In the genomic region with DNA sequence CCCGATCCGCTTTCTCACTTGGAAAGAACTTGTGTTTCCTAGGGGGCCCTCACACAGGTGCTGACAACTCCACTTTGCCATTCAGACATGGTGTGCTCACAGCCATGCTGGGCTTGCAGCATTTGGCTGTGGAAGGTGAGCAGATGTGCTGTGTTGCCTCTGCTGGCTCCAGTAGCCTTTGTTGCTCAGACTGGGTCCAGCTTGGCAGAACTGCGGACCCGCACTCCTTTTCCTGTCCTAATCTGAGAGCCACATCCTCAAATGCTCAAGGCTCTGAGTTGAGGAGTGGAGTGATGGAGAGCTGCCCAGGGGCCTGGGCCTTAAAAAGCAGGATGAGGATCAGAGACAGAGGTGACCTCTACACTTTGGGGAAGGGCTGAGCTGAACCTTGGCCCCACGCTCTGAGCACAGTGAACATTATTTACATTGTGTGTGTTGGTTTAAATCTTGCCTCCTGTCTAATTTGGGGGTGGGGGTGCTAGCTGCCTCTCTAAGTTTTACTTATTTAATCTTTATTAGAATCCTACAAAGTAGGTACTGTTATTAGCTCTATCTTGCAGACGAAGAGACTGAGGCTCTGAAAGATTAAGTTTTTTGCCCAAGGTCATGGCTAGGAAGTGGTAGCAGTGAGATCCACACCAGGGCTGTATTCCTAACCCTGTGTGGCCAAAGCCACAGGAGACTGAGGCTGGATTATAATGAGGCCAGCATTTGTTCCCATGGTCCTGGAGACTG, we compare ENCODE assay signal across 24 cellular contexts. TPM values are rescaled to one million over a fixed set of nuclear protein-coding genes. Genes with fewer than 3 reads are reported as not detected.
DNase-seq lines count a peak whose midpoint lies in the region; ATAC-seq and TF ChIP-seq lines count a peak whose summit lies in the region.
"Had no signal": no experiment of that assay in that cellular context is flagged by ENCODE, and none has a peak within 500 bp of the region (broad histone marks: within the 10 kb centered on the region; RNA-seq: fewer than 3 reads in every experiment).

No MANE protein-coding gene starts in this region.

- TF ChIP-seq CTCF in WTC11 (IDR thresholded peaks at IDR 0.05) (no peak), hepatocyte (IDR thresholded peaks at IDR 0.05; ENCODE audit: poor library complexity) (no peak), liver (IDR thresholded peaks at IDR 0.05; ENCODE audit: low read depth, low read length, missing input control) (no peak), tibial nerve (IDR thresholded peaks at IDR 0.05) (no peak), gastrocnemius medialis (IDR thresholded peaks at IDR 0.05 in 4 of 5, conservative IDR thresholded peaks at IDR 0.05 in 1 of 5) (no peak)

- peaks cover 55% of the 10 kb centered on the region for H3K4me1 ChIP-seq in hepatocyte (ENCODE audit: insufficient read depth)
- peaks cover 33 to 66% (median 60%) of the 10 kb centered on the region in 4 donors for H3K4me1 ChIP-seq in liver (ENCODE audit: control insufficient read depth in 4 of 4, insufficient read depth in 4 of 4, low read length in 3 of 4)
- peaks cover 0 to 3% (median 0%) of the 10 kb centered on the region in 4 donors for H3K4me1 ChIP-seq in tibial nerve
- H3K4me1 ChIP-seq in gastrocnemius medialis, result no peaks in the 10 kb centered on the region

- CTCF ChIA-PET in WTC11 (lab: Charles Lee), result interaction anchor here (0.6 to 3.9 kb wide), 8 partner anchors 10 to 214 kb away, joined by 3 to 14 read pairs (median 3); partner anchors contain the start of genes HTD2, PXK and RPP14
- CTCF ChIA-PET in activated CD8-positive, alpha-beta memory T cell treated with anti-CD3 and anti-CD28 coated beads, Interleukin-2, amount 10 ng/mL, durations not matched to agents 7 days and 5 days (lab: Charles Lee), result no interaction called here

- peak overlapping the region; percentile 20 to 72 for H3K9ac ChIP-seq in liver (ENCODE audit: low read depth in 1 of 2, low read length in 2 of 2)

- H3K27me3 ChIP-seq in hepatocyte (no peaks in the 10 kb centered on the region), liver (ENCODE audit: control insufficient read depth in 4 of 4, insufficient read depth in 4 of 4, low read length in 3 of 4) (no peaks in the 10 kb centered on the region), tibial nerve (no peaks in the 10 kb centered on the region), gastrocnemius medialis (no peaks in the 10 kb centered on the region)

- peaks cover 49% of the 10 kb centered on the region for H3K4me1 Mint-ChIP-seq in WTC11
- H3K4me1 Mint-ChIP-seq in stimulated activated effector memory CD8-positive, alpha-beta T cell treated with anti-CD3 and anti-CD28 coated beads, Interleukin-12 subunit alpha, Interleukin-12 subunit beta, amount 100 ng/mL, for 72 hours, result no peaks in the 10 kb centered on the region
- peaks cover 2% of the 10 kb centered on the region for H3K4me1 Mint-ChIP-seq in activated CD8-positive, alpha-beta memory T cell treated with anti-CD3 and anti-CD28 coated beads, Interleukin-2, amount 10 ng/mL, durations not matched to agents 7 days and 5 days
- H3K4me1 Mint-ChIP-seq: CD4-positive, alpha-beta memory T cell had no signal

- H2AFZ ChIP-seq in hepatocyte, result no peak overlapping the region

- H3K9me3 ChIP-seq in hepatocyte (ENCODE audit: low read depth) (no peaks in the 10 kb centered on the region), liver (ENCODE audit: control insufficient read depth in 4 of 4, low read length in 3 of 4) (no peaks in the 10 kb centered on the region), tibial nerve (no peaks in the 10 kb centered on the region), gastrocnemius medialis (no peaks in the 10 kb centered on the region)

- WGBS in hepatocyte (ENCODE audit: low lambda C conversion rate, missing lambda C conversion rate), result 77% methylated on average over 6 of the region's 6 CpGs
- WGBS in liver, result 57% methylated on average over 6 of the region's 6 CpGs
- WGBS in tibial nerve, 2 donors, result 84 to 85% methylated on average over 6 of the region's 6 CpGs

- DNase-seq in WTC11 (ENCODE audit: low spot score) (no peak), hepatocyte (ENCODE audit: low spot score) (no peak), tibial nerve (ENCODE audit: low spot score in 2 of 2) (no peak), amygdala (lab: John Stamatoyannopoulos, UW) (no peak), gastrocnemius medialis (no peak)
- no peak for DNase-seq in stimulated activated effector memory CD8-positive, alpha-beta T cell treated with anti-CD3 and anti-CD28 coated beads, Interleukin-12 subunit alpha, Interleukin-12 subunit beta, amount 100 ng/mL, for 72 hours (ENCODE audit: low spot score in 2 of 2)
- no peak for DNase-seq in activated CD8-positive, alpha-beta memory T cell treated with anti-CD3 and anti-CD28 coated beads, Interleukin-2, amount 10 ng/mL, durations not matched to agents 7 days and 5 days
- DNase-seq: C1 segment of cervical spinal cord; CD4-positive, alpha-beta memory T cell; COR-L47; DMS79 treated with DMSO at 0.1 percent for 48 hours; GF-D8; H7; Kasumi-1; NCI-H1105 treated with DMSO at 0.1 percent for 48 hours; NCI-H146; NCI-H2029; NCI-H524 treated with DMSO at 0.1 percent for 48 hours; SHP77 had no signal

- POLR2A ChIA-PET in WTC11 (lab: Charles Lee), result no interaction called here

- intact Hi-C loops in gastrocnemius medialis (cut with DNase I; ENCODE audit: low total_unique reads), result no loop called here

- H3K27ac ChIP-seq in hepatocyte (peak overlapping the region; percentile 57), liver (ENCODE audit: low read depth in 1 of 2, low read length in 2 of 2) (peak overlapping the region; percentile 95), tibial nerve (no peak overlapping the region), gastrocnemius medialis (no peak overlapping the region)
- H3K27ac ChIP-seq: HL-60, RWPE1 had no signal

- no peaks in the 10 kb centered on the region for H3K36me3 ChIP-seq in hepatocyte (replicated peaks; ENCODE audit: insufficient read depth, low read depth)
- H3K36me3 ChIP-seq in liver (ENCODE audit: control insufficient read depth in 4 of 4, insufficient read depth in 3 of 4, low read depth in 1 of 4, low read length in 3 of 4), result peaks cover 0 to 32% (median 12%) of the 10 kb centered on the region in 4 donors
- peaks cover 0 to 97% (median 4%) of the 10 kb centered on the region in 3 donors for H3K36me3 ChIP-seq in tibial nerve
- H3K36me3 ChIP-seq in gastrocnemius medialis, result peaks cover 0 to 16% of the 10 kb centered on the region in 2 donors

- H3K9me2 ChIP-seq in hepatocyte (replicated peaks; ENCODE audit: insufficient read depth), result no peaks in the 10 kb centered on the region

- no peaks in the 10 kb centered on the region; the same call in 1 of the 2 replicates for H3K27me3 Mint-ChIP-seq in WTC11 (ENCODE audit: low read depth)
- H3K27me3 Mint-ChIP-seq in activated CD8-positive, alpha-beta memory T cell treated with anti-CD3 and anti-CD28 coated beads, Interleukin-2, amount 10 ng/mL, durations not matched to agents 7 days and 5 days, result no peaks in the 10 kb centered on the region
- H3K27me3 Mint-ChIP-seq: CD4-positive, alpha-beta memory T cell had no signal

- no peak overlapping the region for H3K4me3 ChIP-seq in hepatocyte
- H3K4me3 ChIP-seq in liver (ENCODE audit: low read depth in 1 of 3, low read length in 3 of 3), result no peak overlapping the region
- no peak overlapping the region for H3K4me3 ChIP-seq in tibial nerve
- H3K4me3 ChIP-seq in gastrocnemius medialis, result no peak overlapping the region

- ATAC-seq in WTC11, result no peak
- ATAC-seq in stimulated activated effector memory CD8-positive, alpha-beta T cell treated with anti-CD3 and anti-CD28 coated beads, Interleukin-12 subunit alpha, Interleukin-12 subunit beta, amount 100 ng/mL, for 72 hours, result peak; percentile 17
- no peak for ATAC-seq in activated CD8-positive, alpha-beta memory T cell treated with anti-CD3 and anti-CD28 coated beads, Interleukin-2, amount 10 ng/mL, durations not matched to agents 7 days and 5 days
- no peak for ATAC-seq in gastrocnemius medialis

- H3K4me2 ChIP-seq in hepatocyte, result peak overlapping the region; percentile 38

- peak in 1 of 2 donors; percentile 36 for TF ChIP-seq RAD21 in liver (IDR thresholded peaks at IDR 0.05)

- no peak overlapping the region for H3K4me3 Mint-ChIP-seq in WTC11
- H3K4me3 Mint-ChIP-seq in stimulated activated effector memory CD8-positive, alpha-beta T cell treated with anti-CD3 and anti-CD28 coated beads, Interleukin-12 subunit alpha, Interleukin-12 subunit beta, amount 100 ng/mL, for 72 hours, result no peak overlapping the region
- no peak overlapping the region for H3K4me3 Mint-ChIP-seq in activated CD8-positive, alpha-beta memory T cell treated with anti-CD3 and anti-CD28 coated beads, Interleukin-2, amount 10 ng/mL, durations not matched to agents 7 days and 5 days
- H3K4me3 Mint-ChIP-seq: CD4-positive, alpha-beta memory T cell had no signal

- no peaks in the 10 kb centered on the region for H3K9me3 Mint-ChIP-seq in WTC11
- no peaks in the 10 kb centered on the region for H3K9me3 Mint-ChIP-seq in stimulated activated effector memory CD8-positive, alpha-beta T cell treated with anti-CD3 and anti-CD28 coated beads, Interleukin-12 subunit alpha, Interleukin-12 subunit beta, amount 100 ng/mL, for 72 hours
- no peaks in the 10 kb centered on the region for H3K9me3 Mint-ChIP-seq in activated CD8-positive, alpha-beta memory T cell treated with anti-CD3 and anti-CD28 coated beads, Interleukin-2, amount 10 ng/mL, durations not matched to agents 7 days and 5 days (ENCODE audit: low read depth)
- H3K9me3 Mint-ChIP-seq: CD4-positive, alpha-beta memory T cell had no signal

- H4K20me1 ChIP-seq in hepatocyte (ENCODE audit: insufficient read depth, poor library complexity, severe bottlenecking), result no peaks in the 10 kb centered on the region

- TF ChIP-seq POLR2A in tibial nerve (IDR thresholded peaks at IDR 0.05) (no peak), gastrocnemius medialis (IDR thresholded peaks at IDR 0.05) (no peak)

- no peak for TF ChIP-seq EP300 in tibial nerve (IDR thresholded peaks at IDR 0.05)

- in situ Hi-C loops in gastrocnemius medialis (cut with MboI; ENCODE audit: low sequenced_read_pairs in 4 of 4), result no loop called here

- H3K36me3 Mint-ChIP-seq in WTC11, result no peaks in the 10 kb centered on the region
- H3K36me3 Mint-ChIP-seq in stimulated activated effector memory CD8-positive, alpha-beta T cell treated with anti-CD3 and anti-CD28 coated beads, Interleukin-12 subunit alpha, Interleukin-12 subunit beta, amount 100 ng/mL, for 72 hours, result no peaks in the 10 kb centered on the region
- no peaks in the 10 kb centered on the region for H3K36me3 Mint-ChIP-seq in activated CD8-positive, alpha-beta memory T cell treated with anti-CD3 and anti-CD28 coated beads, Interleukin-2, amount 10 ng/mL, durations not matched to agents 7 days and 5 days
- H3K36me3 Mint-ChIP-seq: CD4-positive, alpha-beta memory T cell had no signal

- H3K27ac Mint-ChIP-seq in WTC11, result 0 out of 2 replicates have a peak overlapping the region, but pooled peaks have one; percentile 32
- no peak overlapping the region for H3K27ac Mint-ChIP-seq in stimulated activated effector memory CD8-positive, alpha-beta T cell treated with anti-CD3 and anti-CD28 coated beads, Interleukin-12 subunit alpha, Interleukin-12 subunit beta, amount 100 ng/mL, for 72 hours
- H3K27ac Mint-ChIP-seq in activated CD8-positive, alpha-beta memory T cell treated with anti-CD3 and anti-CD28 coated beads, Interleukin-2, amount 10 ng/mL, durations not matched to agents 7 days and 5 days, result no peak overlapping the region

- H3K79me2 ChIP-seq in hepatocyte, result no peaks in the 10 kb centered on the region

RNA-seq across cellular contexts. Expression of gene ACOX2, which starts 17.2 kb away (rescaled TPM):
- total RNA-seq in WTC11 (2021), result 1.1 to 1.8 TPM (median 1.1 TPM) in 3 replicates
- 20.1 and 26.2 TPM in 2 replicates for total RNA-seq in hepatocyte
- polyA plus RNA-seq in hepatocyte, result 30.6 and 31.3 TPM in 2 replicates
- total RNA-seq in liver, result 100 to 1,000 TPM in 1 of 2 donors, 10 to 100 TPM in 1; 74.3 to 179 TPM
- 100 to 1,000 TPM; 104 to 214 TPM for polyA plus RNA-seq in liver
- 10 to 100 TPM; 18.6 to 43.1 (median 36.1) TPM for total RNA-seq in tibial nerve
- total RNA-seq in activated CD8-positive, alpha-beta memory T cell treated with anti-CD3 and anti-CD28 coated beads, Interleukin-2, amount 10 ng/mL, durations not matched to agents 7 days and 5 days, result not detected
- total RNA-seq in gastrocnemius medialis, result 10 to 100 TPM in 1 of 4 donors, 1 to 10 TPM in 3; 1.6 to 10.4 (median 5.7) TPM
- total RNA-seq: CD4-positive, alpha-beta memory T cell had no signal
- polyA plus RNA-seq: CD4-positive, alpha-beta memory T cell had no signal

RNA-seq across cellular contexts. Expression of gene KCTD6, which starts 27.9 kb away (rescaled TPM):
- total RNA-seq in WTC11 (2021) (15.2 to 16.4 TPM (median 15.5 TPM) in 3 replicates), hepatocyte (18.9 and 19.8 TPM in 2 replicates), liver (10 to 100 TPM; 10.7 to 13.8 TPM), tibial nerve (10 to 100 TPM; 16.1 to 19.4 (median 17.8) TPM), gastrocnemius medialis (1 to 10 TPM; 4.3 to 8.3 (median 5.8) TPM)
- polyA plus RNA-seq in hepatocyte (13.8 and 14.3 TPM in 2 replicates), liver (10 to 100 TPM in 1 of 2 donors, 1 to 10 TPM in 1; 6.5 to 10.0 TPM)
- total RNA-seq in activated CD8-positive, alpha-beta memory T cell treated with anti-CD3 and anti-CD28 coated beads, Interleukin-2, amount 10 ng/mL, durations not matched to agents 7 days and 5 days, result 1 to 10 TPM; 6.4 to 7.0 TPM

RNA-seq across cellular contexts. Expression of gene FAM107A, which starts 57.4 kb away (rescaled TPM):
- total RNA-seq in WTC11 (2021) (0.31 to 0.76 TPM (median 0.55 TPM) in 3 replicates), hepatocyte (0.24 and 0.93 TPM in 2 replicates), liver (1 to 10 TPM in 1 of 2 donors, under 1 TPM in 1; 0.05 to 1.3 TPM), tibial nerve (100 to 1,000 TPM; 147 to 305 (median 227) TPM), gastrocnemius medialis (10 to 100 TPM; 21.1 to 28.5 (median 27.6) TPM)
- polyA plus RNA-seq in hepatocyte (0.40 and 0.58 TPM in 2 replicates), liver (1 to 10 TPM; 1.5 to 4.7 TPM)
- total RNA-seq in activated CD8-positive, alpha-beta memory T cell treated with anti-CD3 and anti-CD28 coated beads, Interleukin-2, amount 10 ng/mL, durations not matched to agents 7 days and 5 days, result not detected
- total RNA-seq: A673; CD4-positive, alpha-beta memory T cell; SK-MEL-5 had no signal
- polyA plus RNA-seq: CD4-positive, alpha-beta memory T cell had no signal

Comparison
In these comparisons a context has a peak if more than half of its experiments do, and no peak if none do; other contexts are left out.
1. H3K27ac ChIP-seq: peak in hepatocyte (single experiment) and liver (2 of 2); none in tibial nerve (0 of 4) and gastrocnemius medialis (0 of 4).
2. RNA of gene FAM107A, which starts 57.4 kb away (total RNA-seq): 147 to 305 TPM in tibial nerve and 21.1 to 28.5 TPM in gastrocnemius medialis; 0.05 to 1.3 TPM in liver, 0.24 to 0.93 TPM in hepatocyte, 0.31 to 0.76 TPM in WTC11 and not detected in activated CD8-positive, alpha-beta memory T cell treated with anti-CD3 and anti-CD28 coated beads, Interleukin-2, amount 10 ng/mL, durations not matched to agents 7 days and 5 days; every median in the first group is over 4 times any median in the second.